In the genomic region with DNA sequence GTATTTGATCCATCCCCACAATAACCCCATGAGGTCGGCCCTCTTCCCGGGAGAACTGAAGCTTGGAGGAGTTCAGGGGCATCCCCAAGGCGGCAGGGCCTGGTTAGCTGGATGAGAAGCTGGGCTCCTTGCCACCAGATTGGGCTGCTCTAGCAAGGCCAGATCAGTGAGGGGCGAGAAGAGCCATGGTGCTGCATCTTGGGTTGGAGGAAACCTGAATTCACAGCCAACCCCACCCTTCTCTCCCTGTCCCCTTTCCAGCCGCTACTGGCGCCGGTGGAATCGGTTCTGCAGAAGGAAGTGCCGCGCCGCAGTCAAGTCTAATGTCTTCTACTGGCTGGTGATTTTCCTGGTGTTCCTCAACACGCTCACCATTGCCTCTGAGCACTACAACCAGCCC, we compare ENCODE assay signal across 28 cellular contexts.
"Had no signal": no experiment of that assay in that cellular context is flagged by ENCODE, and none has a peak within 500 bp of the region (broad histone marks: within the 10 kb centered on the region; RNA-seq: fewer than 3 reads in every experiment).

No MANE protein-coding gene starts in this region.

- DNase-seq: stimulated activated CD4-positive, alpha-beta T cell treated with anti-CD3 and anti-CD28 coated beads, Interleukin-2, amount 100 ng/mL, for 48 hours; stimulated activated CD4-positive, alpha-beta T cell treated with anti-CD3 and anti-CD28 coated beads, Interleukin-4, amount 100 ng/mL, for 1 hour; stimulated activated CD4-positive, alpha-beta T cell treated with anti-CD3 and anti-CD28 coated beads, Interleukin-4, amount 100 ng/mL, for 24 hours; stimulated activated CD4-positive, alpha-beta T cell treated with anti-CD3 and anti-CD28 coated beads, Interleukin-4, amount 100 ng/mL, for 4 hours; stimulated activated CD8-positive, alpha-beta memory T cell treated with anti-CD3 and anti-CD28 coated beads, Interleukin-4, amount 100 ng/mL, for 48 hours; stimulated activated naive B cell treated with anti-CD40 and anti-IgM and Interleukin-4, amounts not matched to agents 10 μg/mL and 1 μg/mL and 100 μg/mL, for 72 hours; stimulated activated naive CD4-positive, alpha-beta T cell; stimulated activated naive CD4-positive, alpha-beta T cell treated with Interleukin-2 at 50 U/mL for 16 hours; stimulated activated naive CD8-positive, alpha-beta T cell treated with anti-CD3 and anti-CD28 coated beads, Interleukin-15, amount 100 ng/mL, for 72 hours; stimulated activated naive CD8-positive, alpha-beta T cell treated with anti-CD3 and anti-CD28 coated beads, Interleukin-15, Interleukin-2, amounts not matched to agents 100 U/mL and 50 U/mL, for 24 hours; stomach; substantia nigra; testis; thyroid gland; tibial artery; transverse colon; trophoblast cell; upper lobe of left lung; upper lobe of right lung; uterus had no signal

- H3K9me3 ChIP-seq: stomach, suprapubic skin, testis, thoracic aorta, thyroid gland, tibial artery, tibial nerve, transverse colon, upper lobe of left lung, upper lobe of right lung, uterus, vagina had no signal

- H3K27ac ChIP-seq: stomach, suprapubic skin, testis, thoracic aorta, thyroid gland, tibial artery, tibial nerve, transverse colon, upper lobe of left lung, upper lobe of right lung, uterus, vagina had no signal

- H3K4me3 Mint-ChIP-seq: stimulated activated effector memory CD8-positive, alpha-beta T cell treated with anti-CD3 and anti-CD28 coated beads, Interleukin-12 subunit alpha, Interleukin-12 subunit beta, amount 100 ng/mL, for 72 hours; stimulated activated memory B cell treated with anti-CD40 and anti-IgM and Interleukin-4, amounts not matched to agents 10 μg/mL and 1 μg/mL and 100 μg/mL, for 72 hours; stimulated activated naive B cell treated with anti-CD40 and anti-IgM and Interleukin-4, amounts not matched to agents 10 μg/mL and 1 μg/mL and 100 μg/mL, for 72 hours; stimulated activated naive CD8-positive, alpha-beta T cell treated with anti-CD3 and anti-CD28 coated beads, Interleukin-15, amount 100 ng/mL, for 72 hours; stimulated activated naive CD8-positive, alpha-beta T cell treated with anti-CD3 and anti-CD28 coated beads, Interleukin-15, Interleukin-2, amounts not matched to agents 100 ng/mL and 50 ng/mL, for 24 hours; type B pancreatic cell had no signal

- H3K9me3 Mint-ChIP-seq: stimulated activated effector memory CD8-positive, alpha-beta T cell treated with anti-CD3 and anti-CD28 coated beads, Interleukin-12 subunit alpha, Interleukin-12 subunit beta, amount 100 ng/mL, for 72 hours; stimulated activated memory B cell treated with anti-CD40 and anti-IgM and Interleukin-4, amounts not matched to agents 10 μg/mL and 1 μg/mL and 100 μg/mL, for 72 hours; stimulated activated naive B cell treated with anti-CD40 and anti-IgM and Interleukin-4, amounts not matched to agents 10 μg/mL and 1 μg/mL and 100 μg/mL, for 72 hours; stimulated activated naive CD8-positive, alpha-beta T cell treated with anti-CD3 and anti-CD28 coated beads, Interleukin-15, amount 100 ng/mL, for 72 hours; stimulated activated naive CD8-positive, alpha-beta T cell treated with anti-CD3 and anti-CD28 coated beads, Interleukin-15, Interleukin-2, amounts not matched to agents 100 ng/mL and 50 ng/mL, for 24 hours; type B pancreatic cell had no signal

- H3K36me3 Mint-ChIP-seq: stimulated activated effector memory CD8-positive, alpha-beta T cell treated with anti-CD3 and anti-CD28 coated beads, Interleukin-12 subunit alpha, Interleukin-12 subunit beta, amount 100 ng/mL, for 72 hours; stimulated activated memory B cell treated with anti-CD40 and anti-IgM and Interleukin-4, amounts not matched to agents 10 μg/mL and 1 μg/mL and 100 μg/mL, for 72 hours; stimulated activated naive B cell treated with anti-CD40 and anti-IgM and Interleukin-4, amounts not matched to agents 10 μg/mL and 1 μg/mL and 100 μg/mL, for 72 hours had no signal

- H3K27ac Mint-ChIP-seq: stimulated activated effector memory CD8-positive, alpha-beta T cell treated with anti-CD3 and anti-CD28 coated beads, Interleukin-12 subunit alpha, Interleukin-12 subunit beta, amount 100 ng/mL, for 72 hours; stimulated activated memory B cell treated with anti-CD40 and anti-IgM and Interleukin-4, amounts not matched to agents 10 μg/mL and 1 μg/mL and 100 μg/mL, for 72 hours; stimulated activated naive B cell treated with anti-CD40 and anti-IgM and Interleukin-4, amounts not matched to agents 10 μg/mL and 1 μg/mL and 100 μg/mL, for 72 hours; stimulated activated naive CD8-positive, alpha-beta T cell treated with anti-CD3 and anti-CD28 coated beads, Interleukin-15, amount 100 ng/mL, for 72 hours; stimulated activated naive CD8-positive, alpha-beta T cell treated with anti-CD3 and anti-CD28 coated beads, Interleukin-15, Interleukin-2, amounts not matched to agents 100 ng/mL and 50 ng/mL, for 24 hours; type B pancreatic cell had no signal

- H3K36me3 ChIP-seq: suprapubic skin, thyroid gland, tibial nerve, transverse colon, upper lobe of left lung, upper lobe of right lung, uterus, vagina had no signal

- H3K27me3 ChIP-seq: stomach, suprapubic skin, testis, thyroid gland, tibial artery, tibial nerve, transverse colon, upper lobe of left lung, upper lobe of right lung, uterus, vagina had no signal

- H3K4me3 ChIP-seq: stomach, suprapubic skin, testis, thoracic aorta, thyroid gland, tibial artery, tibial nerve, transverse colon, upper lobe of left lung, upper lobe of right lung, uterus, vagina had no signal

- H3K4me1 ChIP-seq: stomach, suprapubic skin, thyroid gland, tibial artery, tibial nerve, transverse colon, uterus, vagina had no signal

- H3K27me3 Mint-ChIP-seq: stimulated activated memory B cell treated with anti-CD40 and anti-IgM and Interleukin-4, amounts not matched to agents 10 μg/mL and 1 μg/mL and 100 μg/mL, for 72 hours; stimulated activated naive CD8-positive, alpha-beta T cell treated with anti-CD3 and anti-CD28 coated beads, Interleukin-15, amount 100 ng/mL, for 72 hours; stimulated activated naive CD8-positive, alpha-beta T cell treated with anti-CD3 and anti-CD28 coated beads, Interleukin-15, Interleukin-2, amounts not matched to agents 100 ng/mL and 50 ng/mL, for 24 hours had no signal

- H3K4me1 Mint-ChIP-seq: stimulated activated effector memory CD8-positive, alpha-beta T cell treated with anti-CD3 and anti-CD28 coated beads, Interleukin-12 subunit alpha, Interleukin-12 subunit beta, amount 100 ng/mL, for 72 hours; stimulated activated memory B cell treated with anti-CD40 and anti-IgM and Interleukin-4, amounts not matched to agents 10 μg/mL and 1 μg/mL and 100 μg/mL, for 72 hours; stimulated activated naive B cell treated with anti-CD40 and anti-IgM and Interleukin-4, amounts not matched to agents 10 μg/mL and 1 μg/mL and 100 μg/mL, for 72 hours; stimulated activated naive CD8-positive, alpha-beta T cell treated with anti-CD3 and anti-CD28 coated beads, Interleukin-15, amount 100 ng/mL, for 72 hours had no signal
